8 cellular contexts compared by ENCODE assay signal in genomic region chr15:101167791-101168462, GRCh38.
DNase-seq lines count a peak whose midpoint lies in the region; TF ChIP-seq lines count a peak whose summit lies in the region.

No MANE protein-coding gene starts in this region.

- H3K4me1 ChIP-seq in mononuclear cell (ENCODE audit: insufficient read depth, low read length): peaks cover 46% of the 10 kb centered on the region

- H3K4me3 ChIP-seq in mononuclear cell (ENCODE audit: low read length): peak overlapping the region; percentile 8

- H3K36me3 Mint-ChIP-seq in dendritic cell treated with granulocyte-macrophage colony-stimulating factor and Interleukin-4, amounts not matched to agents 40 ng/mL and 50 ng/mL, for 4 days (ENCODE audit: low read depth): peaks cover 22% of the 10 kb centered on the region
- peaks cover 19% of the 10 kb centered on the region for H3K36me3 Mint-ChIP-seq in stimulated activated naive CD8-positive, alpha-beta T cell treated with anti-CD3 and anti-CD28 coated beads, Interleukin-15, Interleukin-2, amounts not matched to agents 100 ng/mL and 50 ng/mL, for 24 hours (ENCODE audit: low read depth)
- H3K36me3 Mint-ChIP-seq in progenitor cell of endocrine pancreas (ENCODE audit: insufficient read depth): peaks cover 3% of the 10 kb centered on the region

- H3K9me3 Mint-ChIP-seq in dendritic cell treated with granulocyte-macrophage colony-stimulating factor and Interleukin-4, amounts not matched to agents 40 ng/mL and 50 ng/mL, for 4 days: peaks cover 25% of the 10 kb centered on the region
- H3K9me3 Mint-ChIP-seq in stimulated activated naive CD8-positive, alpha-beta T cell treated with anti-CD3 and anti-CD28 coated beads, Interleukin-15, Interleukin-2, amounts not matched to agents 100 ng/mL and 50 ng/mL, for 24 hours: peaks cover 22% of the 10 kb centered on the region
- H3K9me3 Mint-ChIP-seq in progenitor cell of endocrine pancreas (ENCODE audit: low read depth): peaks cover 16% of the 10 kb centered on the region

- peaks cover 16% of the 10 kb centered on the region for H3K9me3 ChIP-seq in mononuclear cell (ENCODE audit: low read depth, low read length)

- H3K4me1 Mint-ChIP-seq in dendritic cell treated with granulocyte-macrophage colony-stimulating factor and Interleukin-4, amounts not matched to agents 40 ng/mL and 50 ng/mL, for 4 days (ENCODE audit: low read depth): peaks cover 52% of the 10 kb centered on the region
- H3K4me1 Mint-ChIP-seq in stimulated activated naive CD8-positive, alpha-beta T cell treated with anti-CD3 and anti-CD28 coated beads, Interleukin-15, Interleukin-2, amounts not matched to agents 100 ng/mL and 50 ng/mL, for 24 hours (ENCODE audit: low read depth): peaks cover 41% of the 10 kb centered on the region
- H3K4me1 Mint-ChIP-seq in progenitor cell of endocrine pancreas (ENCODE audit: low read depth): no peaks in the 10 kb centered on the region

- DNase-seq in EL (peak; percentile 93), HS-27A (ENCODE audit: low read depth) (peak; percentile 87), DMS 273 treated with DMSO at 0.1 percent for 48 hours (lab: John Stamatoyannopoulos, UW) (no peak), progenitor cell of endocrine pancreas (ENCODE audit: low spot score, unreplicated experiment) (no peak)
- DNase-seq in activated CD4-positive, alpha-beta T cell treated with anti-CD3 and anti-CD28 coated beads for 48 hours: peak; percentile 84

- H3K27ac Mint-ChIP-seq in dendritic cell treated with granulocyte-macrophage colony-stimulating factor and Interleukin-4, amounts not matched to agents 40 ng/mL and 50 ng/mL, for 4 days: peak overlapping the region; percentile 98
- H3K27ac Mint-ChIP-seq in stimulated activated naive CD8-positive, alpha-beta T cell treated with anti-CD3 and anti-CD28 coated beads, Interleukin-15, Interleukin-2, amounts not matched to agents 100 ng/mL and 50 ng/mL, for 24 hours: peak overlapping the region; percentile 88
- H3K27ac Mint-ChIP-seq in progenitor cell of endocrine pancreas: no peak overlapping the region

- TF ChIP-seq CTCF in progenitor cell of endocrine pancreas (IDR thresholded peaks at IDR 0.05; ENCODE audit: unreplicated experiment): no peak

- H3K27me3 ChIP-seq in mononuclear cell (ENCODE audit: insufficient read depth, low read length): no peaks in the 10 kb centered on the region

- H3K27me3 Mint-ChIP-seq in dendritic cell treated with granulocyte-macrophage colony-stimulating factor and Interleukin-4, amounts not matched to agents 40 ng/mL and 50 ng/mL, for 4 days: no peaks in the 10 kb centered on the region
- H3K27me3 Mint-ChIP-seq in stimulated activated naive CD8-positive, alpha-beta T cell treated with anti-CD3 and anti-CD28 coated beads, Interleukin-15, Interleukin-2, amounts not matched to agents 100 ng/mL and 50 ng/mL, for 24 hours: no peaks in the 10 kb centered on the region
- H3K27me3 Mint-ChIP-seq in progenitor cell of endocrine pancreas: no peaks in the 10 kb centered on the region

- intact Hi-C loops in dendritic cell treated with granulocyte-macrophage colony-stimulating factor and Interleukin-4, amounts not matched to agents 40 ng/mL and 50 ng/mL, for 4 days (cut with micrococcal nuclease): loop anchor here (5.0 kb wide), 1 partner anchor 46 kb away; no protein-coding TSS in a partner anchor

- H3K4me3 Mint-ChIP-seq in dendritic cell treated with granulocyte-macrophage colony-stimulating factor and Interleukin-4, amounts not matched to agents 40 ng/mL and 50 ng/mL, for 4 days: peak overlapping the region; percentile 70
- H3K4me3 Mint-ChIP-seq in stimulated activated naive CD8-positive, alpha-beta T cell treated with anti-CD3 and anti-CD28 coated beads, Interleukin-15, Interleukin-2, amounts not matched to agents 100 ng/mL and 50 ng/mL, for 24 hours: peak overlapping the region; percentile 63
- no peak overlapping the region for H3K4me3 Mint-ChIP-seq in progenitor cell of endocrine pancreas (ENCODE audit: low read depth)

Comparison
In these comparisons a context has a peak if more than half of its experiments do, and no peak if none do; other contexts are left out.
1. DNase-seq: peak in EL (single experiment), HS-27A (single experiment) and activated CD4-positive, alpha-beta T cell treated with anti-CD3 and anti-CD28 coated beads for 48 hours (single experiment); none in DMS 273 treated with DMSO at 0.1 percent for 48 hours (single experiment) and progenitor cell of endocrine pancreas (single experiment).